In genomic region chr17:5055543-5055942, GRCh38 we compare ENCODE assay signal across 25 cellular contexts. TPM values are rescaled to one million over a fixed set of nuclear protein-coding genes. Genes with fewer than 3 reads are reported as not detected.
DNase-seq lines count a peak whose midpoint lies in the region; ATAC-seq, FAIRE-seq and TF ChIP-seq lines count a peak whose summit lies in the region.
"Had no signal": no experiment of that assay in that cellular context is flagged by ENCODE, and none has a peak within 500 bp of the region (broad histone marks: within the 10 kb centered on the region; RNA-seq: fewer than 3 reads in every experiment).

No MANE protein-coding gene starts in this region.

- H3K4me3 ChIP-seq in HepG2 (replicated peaks in 1 of 3; ENCODE audit: insufficient read depth in 1 of 3, low read depth in 2 of 3, low read length in 3 of 3) (peak overlapping the region in 1 of 3 experiments; percentile 34; a peak in 1 of 6 replicates), right lobe of liver (no peak overlapping the region)
- H3K4me3 ChIP-seq: BLaER1 treated with 17β-estradiol and CSF1 and Interleukin-3, amounts not matched to agents 10 nM and 100 nM; cardiac muscle cell; skin epidermis; suprapubic skin; vagina had no signal

- CTCF ChIA-PET in HepG2 (lab: Yijun Ruan, JAX; ENCODE audit: low intra/inter-chr PET ratio, low total read pairs), result no interaction called here

- no peaks in the 10 kb centered on the region for H3K36me3 ChIP-seq in HepG2 (replicated peaks in 1 of 2; ENCODE audit: control insufficient read depth in 1 of 2, insufficient read depth in 2 of 2, low read length in 2 of 2)
- H3K36me3 ChIP-seq in right lobe of liver, result no peaks in the 10 kb centered on the region
- H3K36me3 ChIP-seq: BLaER1 treated with 17β-estradiol and CSF1 and Interleukin-3, amounts not matched to agents 10 nM and 100 nM; cardiac muscle cell; suprapubic skin; vagina had no signal

- H3K27ac ChIP-seq in HepG2 (ENCODE audit: extremely low read length, insufficient read depth, low read length) (no peak overlapping the region), right lobe of liver (no peak overlapping the region)
- H3K27ac ChIP-seq: BLaER1 treated with 17β-estradiol and CSF1 and Interleukin-3, amounts not matched to agents 10 nM and 100 nM; cardiac muscle cell; skin epidermis; suprapubic skin; vagina had no signal

- ATAC-seq in HepG2 (peak; percentile 67), right lobe of liver (no peak), HG03135 (IDR thresholded peaks at IDR 0.05; ENCODE audit: unreplicated experiment) (no peak), HG03521 (IDR thresholded peaks at IDR 0.05; ENCODE audit: unreplicated experiment) (no peak)
- ATAC-seq: activated CD4-positive, alpha-beta T cell treated with anti-CD3 and anti-CD28 coated beads for 36 hours; Panc1; stimulated activated effector memory CD8-positive, alpha-beta T cell treated with anti-CD3 and anti-CD28 coated beads, Interleukin-12 subunit alpha, Interleukin-12 subunit beta, amount 100 ng/mL, for 72 hours had no signal

- H3K4me1 ChIP-seq in HepG2 (ENCODE audit: insufficient read depth, low read length) (peaks cover 11% of the 10 kb centered on the region), right lobe of liver (no peaks in the 10 kb centered on the region)
- H3K4me1 ChIP-seq: suprapubic skin had no signal

- no peak for TF ChIP-seq RAD21 in HepG2 (CRISPR knock-in tag; IDR thresholded peaks at IDR 0.05)

- no peaks in the 10 kb centered on the region for H3K27me3 ChIP-seq in HepG2 (ENCODE audit: control insufficient read depth in 1 of 2, insufficient read depth in 2 of 2, low read length in 2 of 2)
- no peaks in the 10 kb centered on the region for H3K27me3 ChIP-seq in right lobe of liver
- H3K27me3 ChIP-seq: BLaER1 treated with 17β-estradiol and CSF1 and Interleukin-3, amounts not matched to agents 10 nM and 100 nM; cardiac muscle cell; suprapubic skin; vagina had no signal

- H4K20me1 ChIP-seq in HepG2 (ENCODE audit: insufficient read depth, low read length), result no peaks in the 10 kb centered on the region
- H4K20me1 ChIP-seq: BLaER1 treated with 17β-estradiol and CSF1 and Interleukin-3, amounts not matched to agents 10 nM and 100 nM had no signal

- BruUV-seq in HepG2 (replicated peaks; lab: Mats Ljungman, UMichigan), result no TSS peak

- POLR2A ChIA-PET in HepG2 (lab: Yijun Ruan, JAX), result interaction anchor here (1.1 kb wide), 1 partner anchor 68 kb away, joined by 4 read pairs; the partner anchor contains the start of gene CAMTA2

- DNase-seq in HepG2 (ENCODE audit: low spot score), result peak; percentile 34
- no peak for DNase-seq in right lobe of liver
- DNase-seq in SK-N-DZ (ENCODE audit: low spot score), result peak; percentile 67
- DNase-seq in urothelium cell line (ENCODE audit: low spot score), result peak; percentile 51
- DNase-seq: ACHN; activated CD4-positive, alpha-beta T cell treated with anti-CD3 and anti-CD28 coated beads for 36 hours; activated naive CD4-positive, alpha-beta T cell treated with anti-CD3 and anti-CD28 coated beads, Interleukin-2, amount 50 U/mL, for 16 hours; glutamatergic neuron; mammary epithelial cell; NCI-H1436 treated with DMSO at 0.1 percent for 48 hours; NCI-H774; nucleus accumbens; SIG-M5; stimulated activated CD4-positive, alpha-beta T cell treated with anti-CD3 and anti-CD28 coated beads, Interleukin-2, amount 100 ng/mL, for 24 hours had no signal

- TF ChIP-seq EP300 in HepG2 (IDR thresholded peaks at IDR 0.05; ENCODE audit: low read depth in 2 of 2, low read length in 2 of 2) (no peak), HepG2 (CRISPR knock-in tag; IDR thresholded peaks at IDR 0.05; ENCODE audit: borderline replicate concordance) (no peak)

- H3K9me3 ChIP-seq in HepG2 (ENCODE audit: low read length), result no peaks in the 10 kb centered on the region
- H3K9me3 ChIP-seq in right lobe of liver, result no peaks in the 10 kb centered on the region
- H3K9me3 ChIP-seq: suprapubic skin, vagina had no signal

- intact Hi-C loops in HepG2 (cut with micrococcal nuclease; ENCODE audit: unreplicated experiment), result no loop called here
- intact Hi-C loops in right lobe of liver (cut with DNase I), result no loop called here

- WGBS in HepG2 (ENCODE audit: low lambda C conversion rate), result 53% methylated on average over 7 of the region's 10 CpGs
- 100% methylated on average over 1 of the region's 10 CpGs for WGBS in right lobe of liver (ENCODE audit: insufficient coverage, low coverage, low lambda C conversion rate, missing lambda C conversion rate)

- no peak overlapping the region for H3K9ac ChIP-seq in HepG2 (ENCODE audit: insufficient read depth, low read depth, low read length)
- H3K9ac ChIP-seq: BLaER1 treated with 17β-estradiol and CSF1 and Interleukin-3, amounts not matched to agents 10 nM and 100 nM had no signal

- H2AFZ ChIP-seq in HepG2 (ENCODE audit: low read length), result no peak overlapping the region

- in situ Hi-C loops in HepG2 (cut with HindIII; ENCODE audit: extremely low pct_ligation_motif_present, low pct_unique_long_range_greater_than_20kb), result loop anchor here (10.0 kb wide), 1 partner anchor 151 kb away; the partner anchor contains the start of gene CHRNE

- TF ChIP-seq CTCF in HepG2 (CRISPR knock-in tag; IDR thresholded peaks at IDR 0.05), result peak; percentile 49
- no peak for TF ChIP-seq CTCF in right lobe of liver (IDR thresholded peaks at IDR 0.05)

- no peaks in the 10 kb centered on the region for H3K79me2 ChIP-seq in HepG2 (ENCODE audit: insufficient read depth, low read length)

- H3K4me2 ChIP-seq in HepG2 (ENCODE audit: low read depth, low read length), result peak overlapping the region; percentile 44; the same call in 1 of the 2 replicates
- H3K4me2 ChIP-seq: BLaER1 treated with 17β-estradiol and CSF1 and Interleukin-3, amounts not matched to agents 10 nM and 100 nM had no signal

- FAIRE-seq in HepG2 (lab: Jason Lieb, UNC) (no peak), urothelium cell line (lab: Jason Lieb, UNC) (no peak)

- TF ChIP-seq POLR2A in HepG2 (IDR thresholded peaks at IDR 0.05; ENCODE audit: insufficient read depth in 1 of 2, low read depth in 2 of 2, low read length in 2 of 2), result no peak
- TF ChIP-seq POLR2A in right lobe of liver (IDR thresholded peaks at IDR 0.05), result no peak

RNA-seq across cellular contexts. Expression of gene SLC52A1, which starts 20.3 kb away (rescaled TPM):
- total RNA-seq in HepG2 (2016; rRNA removed; fragmentation: Illumina TruSeq; extraction: Trizol) (0.13 TPM in 1 of 2 replicates, not detected in the other), right lobe of liver (under 1 TPM in 2 of 6 experiments, not detected in 4; 0.13 to 0.20 TPM)
- not detected in 2 replicates for total RNA-seq in HepG2 (2016; cell fraction: cytosol; rRNA removed; fragmentation: Illumina TruSeq; extraction: Trizol; ENCODE audit: low read depth)
- total RNA-seq in HepG2 (2016; cell fraction: insoluble cytoplasmic fraction; rRNA removed; fragmentation: Illumina TruSeq; extraction: Trizol), result 0.11 TPM in 1 of 2 replicates, not detected in the other
- not detected in 2 replicates for total RNA-seq in HepG2 (2016; cell fraction: membrane; rRNA removed; fragmentation: Illumina TruSeq; extraction: Trizol)
- 0.16 TPM in 1 of 2 replicates, not detected in the other for total RNA-seq in HepG2 (2016; cell fraction: nucleus; rRNA removed; fragmentation: Illumina TruSeq; extraction: Trizol)
- 0.03 TPM in 1 of 2 replicates, not detected in the other for polyA plus RNA-seq in HepG2 (2011; rRNA removed)
- polyA plus RNA-seq in HepG2 (2011; cell fraction: cytosol; rRNA removed), result 0.03 TPM in 1 of 2 replicates, not detected in the other
- 0.10 and 0.11 TPM in 2 replicates for polyA plus RNA-seq in HepG2 (2011; cell fraction: nucleus; rRNA removed)
- not detected in 2 replicates for polyA plus RNA-seq in HepG2 (2012)
- not detected in 2 replicates for polyA plus RNA-seq in HepG2 (2016; cell fraction: cytosol; fragmentation: Illumina TruSeq; extraction: Trizol; ENCODE audit: low read depth)
- not detected in 2 replicates for polyA plus RNA-seq in HepG2 (2016; cell fraction: insoluble cytoplasmic fraction; fragmentation: Illumina TruSeq; extraction: Trizol; ENCODE audit: low read depth)
- polyA plus RNA-seq in HepG2 (2016; cell fraction: membrane; fragmentation: Illumina TruSeq; extraction: Trizol; ENCODE audit: low read depth), result not detected in 2 replicates
- not detected in 2 replicates for polyA plus RNA-seq in HepG2 (2016; cell fraction: nucleus; fragmentation: Illumina TruSeq; extraction: Trizol; ENCODE audit: insufficient read depth, low read depth)
- not detected in 2 replicates for polyA minus RNA-seq in HepG2 (2011; rRNA and poly(A)+ RNA removed; ENCODE audit: low replicate concordance)
- polyA minus RNA-seq in HepG2 (2011; cell fraction: cytosol; rRNA and poly(A)+ RNA removed), result not detected in 2 replicates
- polyA minus RNA-seq in HepG2 (2011; cell fraction: nucleus; rRNA and poly(A)+ RNA removed), result not detected in 2 replicates
- not detected in 2 replicates for polyA plus RNA-seq in SK-N-DZ (2014; cell fraction: cytosol; rRNA removed)
- not detected in 2 replicates for polyA plus RNA-seq in SK-N-DZ (2014; cell fraction: nucleus; rRNA removed)
- total RNA-seq: cardiac muscle cell, Daoy, MCF 10A had no signal
- polyA plus RNA-seq: cardiac muscle cell had no signal

RNA-seq across cellular contexts. Expression of gene ZFP3, which starts 22.7 kb away (rescaled TPM):
- total RNA-seq in HepG2 (2016; rRNA removed; fragmentation: Illumina TruSeq; extraction: Trizol) (not detected in 2 replicates), right lobe of liver (1 to 10 TPM in 1 of 6 experiments, under 1 TPM in 5; 0.51 to 1.6 (median 0.87) TPM)
- total RNA-seq in HepG2 (2016; cell fraction: cytosol; rRNA removed; fragmentation: Illumina TruSeq; extraction: Trizol; ENCODE audit: low read depth), result not detected in 2 replicates
- not detected in 2 replicates for total RNA-seq in HepG2 (2016; cell fraction: insoluble cytoplasmic fraction; rRNA removed; fragmentation: Illumina TruSeq; extraction: Trizol)
- total RNA-seq in HepG2 (2016; cell fraction: membrane; rRNA removed; fragmentation: Illumina TruSeq; extraction: Trizol), result not detected in 2 replicates
- total RNA-seq in HepG2 (2016; cell fraction: nucleus; rRNA removed; fragmentation: Illumina TruSeq; extraction: Trizol), result not detected in 2 replicates
- not detected in 2 replicates for polyA plus RNA-seq in HepG2 (2011; rRNA removed)
- polyA plus RNA-seq in HepG2 (2011; cell fraction: cytosol; rRNA removed), result not detected in 2 replicates
- polyA plus RNA-seq in HepG2 (2011; cell fraction: nucleus; rRNA removed), result not detected in 2 replicates
- not detected in 2 replicates for polyA plus RNA-seq in HepG2 (2012)
- polyA plus RNA-seq in HepG2 (2016; cell fraction: cytosol; fragmentation: Illumina TruSeq; extraction: Trizol; ENCODE audit: low read depth), result not detected in 2 replicates
- polyA plus RNA-seq in HepG2 (2016; cell fraction: insoluble cytoplasmic fraction; fragmentation: Illumina TruSeq; extraction: Trizol; ENCODE audit: low read depth), result not detected in 2 replicates
- not detected in 2 replicates for polyA plus RNA-seq in HepG2 (2016; cell fraction: membrane; fragmentation: Illumina TruSeq; extraction: Trizol; ENCODE audit: low read depth)
- not detected in 2 replicates for polyA plus RNA-seq in HepG2 (2016; cell fraction: nucleus; fragmentation: Illumina TruSeq; extraction: Trizol; ENCODE audit: insufficient read depth, low read depth)
- polyA minus RNA-seq in HepG2 (2011; rRNA and poly(A)+ RNA removed; ENCODE audit: low replicate concordance), result not detected in 2 replicates
- not detected in 2 replicates for polyA minus RNA-seq in HepG2 (2011; cell fraction: cytosol; rRNA and poly(A)+ RNA removed)
- polyA minus RNA-seq in HepG2 (2011; cell fraction: nucleus; rRNA and poly(A)+ RNA removed), result not detected in 2 replicates
- 6.2 and 6.3 TPM in 2 replicates for polyA plus RNA-seq in SK-N-DZ (2014; cell fraction: cytosol; rRNA removed)
- polyA plus RNA-seq in SK-N-DZ (2014; cell fraction: nucleus; rRNA removed), result 3.6 and 6.9 TPM in 2 replicates
- total RNA-seq: Daoy, MCF 10A had no signal

RNA-seq across cellular contexts. Expression of gene ZNF232, which starts 56.1 kb away (rescaled TPM):
- total RNA-seq in HepG2 (2016; rRNA removed; fragmentation: Illumina TruSeq; extraction: Trizol), result 28.7 and 35.4 TPM in 2 replicates
- 13.3 and 13.6 TPM in 2 replicates for total RNA-seq in HepG2 (2016; cell fraction: cytosol; rRNA removed; fragmentation: Illumina TruSeq; extraction: Trizol; ENCODE audit: low read depth)
- total RNA-seq in HepG2 (2016; cell fraction: insoluble cytoplasmic fraction; rRNA removed; fragmentation: Illumina TruSeq; extraction: Trizol), result 29.8 and 36.0 TPM in 2 replicates
- total RNA-seq in HepG2 (2016; cell fraction: membrane; rRNA removed; fragmentation: Illumina TruSeq; extraction: Trizol), result 26.1 and 26.5 TPM in 2 replicates
- 22.6 and 26.3 TPM in 2 replicates for total RNA-seq in HepG2 (2016; cell fraction: nucleus; rRNA removed; fragmentation: Illumina TruSeq; extraction: Trizol)
- polyA plus RNA-seq in HepG2 (2011; rRNA removed), result 7.8 and 9.2 TPM in 2 replicates
- polyA plus RNA-seq in HepG2 (2011; cell fraction: cytosol; rRNA removed), result 7.4 TPM in 2 replicates
- 9.1 and 10.7 TPM in 2 replicates for polyA plus RNA-seq in HepG2 (2011; cell fraction: nucleus; rRNA removed)
- polyA plus RNA-seq in HepG2 (2012), result 10.0 and 10.9 TPM in 2 replicates
- polyA plus RNA-seq in HepG2 (2016; cell fraction: cytosol; fragmentation: Illumina TruSeq; extraction: Trizol; ENCODE audit: low read depth), result 8.9 and 10.2 TPM in 2 replicates
- polyA plus RNA-seq in HepG2 (2016; cell fraction: insoluble cytoplasmic fraction; fragmentation: Illumina TruSeq; extraction: Trizol; ENCODE audit: low read depth), result 28.1 and 28.6 TPM in 2 replicates
- polyA plus RNA-seq in HepG2 (2016; cell fraction: membrane; fragmentation: Illumina TruSeq; extraction: Trizol; ENCODE audit: low read depth), result 15.0 and 17.3 TPM in 2 replicates
- 30.1 and 30.5 TPM in 2 replicates for polyA plus RNA-seq in HepG2 (2016; cell fraction: nucleus; fragmentation: Illumina TruSeq; extraction: Trizol; ENCODE audit: insufficient read depth, low read depth)
- polyA minus RNA-seq in HepG2 (2011; rRNA and poly(A)+ RNA removed; ENCODE audit: low replicate concordance), result 3.9 and 8.3 TPM in 2 replicates
- polyA minus RNA-seq in HepG2 (2011; cell fraction: cytosol; rRNA and poly(A)+ RNA removed), result 2.6 and 6.2 TPM in 2 replicates
- 7.5 and 10.1 TPM in 2 replicates for polyA minus RNA-seq in HepG2 (2011; cell fraction: nucleus; rRNA and poly(A)+ RNA removed)
- total RNA-seq in right lobe of liver, result 1 to 10 TPM; 3.3 to 5.0 (median 4.5) TPM
- 37.5 and 38.0 TPM in 2 replicates for polyA plus RNA-seq in SK-N-DZ (2014; cell fraction: cytosol; rRNA removed)
- polyA plus RNA-seq in SK-N-DZ (2014; cell fraction: nucleus; rRNA removed), result 39.2 and 46.1 TPM in 2 replicates

RNA-seq across cellular contexts. Expression of gene KIF1C, which starts 57.8 kb away (rescaled TPM):
- total RNA-seq in HepG2 (2016; rRNA removed; fragmentation: Illumina TruSeq; extraction: Trizol) (79.0 and 104 TPM in 2 replicates), right lobe of liver (100 to 1,000 TPM in 3 of 6 experiments, 10 to 100 TPM in 3; 59.8 to 112 (median 99.3) TPM)
- total RNA-seq in HepG2 (2016; cell fraction: cytosol; rRNA removed; fragmentation: Illumina TruSeq; extraction: Trizol; ENCODE audit: low read depth), result 19.8 and 24.9 TPM in 2 replicates
- 62.8 and 109 TPM in 2 replicates for total RNA-seq in HepG2 (2016; cell fraction: insoluble cytoplasmic fraction; rRNA removed; fragmentation: Illumina TruSeq; extraction: Trizol)
- 101 and 114 TPM in 2 replicates for total RNA-seq in HepG2 (2016; cell fraction: membrane; rRNA removed; fragmentation: Illumina TruSeq; extraction: Trizol)
- 47.9 and 62.6 TPM in 2 replicates for total RNA-seq in HepG2 (2016; cell fraction: nucleus; rRNA removed; fragmentation: Illumina TruSeq; extraction: Trizol)
- polyA plus RNA-seq in HepG2 (2011; rRNA removed), result 70.0 and 77.7 TPM in 2 replicates
- 41.2 and 41.3 TPM in 2 replicates for polyA plus RNA-seq in HepG2 (2011; cell fraction: cytosol; rRNA removed)
- 56.4 and 66.4 TPM in 2 replicates for polyA plus RNA-seq in HepG2 (2011; cell fraction: nucleus; rRNA removed)
- polyA plus RNA-seq in HepG2 (2012), result 64.6 and 76.7 TPM in 2 replicates
- polyA plus RNA-seq in HepG2 (2016; cell fraction: cytosol; fragmentation: Illumina TruSeq; extraction: Trizol; ENCODE audit: low read depth), result 35.2 and 41.4 TPM in 2 replicates
- 92.0 and 117 TPM in 2 replicates for polyA plus RNA-seq in HepG2 (2016; cell fraction: insoluble cytoplasmic fraction; fragmentation: Illumina TruSeq; extraction: Trizol; ENCODE audit: low read depth)
- polyA plus RNA-seq in HepG2 (2016; cell fraction: membrane; fragmentation: Illumina TruSeq; extraction: Trizol; ENCODE audit: low read depth), result 104 and 124 TPM in 2 replicates
- 138 and 143 TPM in 2 replicates for polyA plus RNA-seq in HepG2 (2016; cell fraction: nucleus; fragmentation: Illumina TruSeq; extraction: Trizol; ENCODE audit: insufficient read depth, low read depth)
- polyA minus RNA-seq in HepG2 (2011; rRNA and poly(A)+ RNA removed; ENCODE audit: low replicate concordance), result 103 and 104 TPM in 2 replicates
- 33.7 and 51.0 TPM in 2 replicates for polyA minus RNA-seq in HepG2 (2011; cell fraction: cytosol; rRNA and poly(A)+ RNA removed)
- 23.3 and 28.5 TPM in 2 replicates for polyA minus RNA-seq in HepG2 (2011; cell fraction: nucleus; rRNA and poly(A)+ RNA removed)
- polyA plus RNA-seq in SK-N-DZ (2014; cell fraction: cytosol; rRNA removed), result 8.9 and 11.7 TPM in 2 replicates
- polyA plus RNA-seq in SK-N-DZ (2014; cell fraction: nucleus; rRNA removed), result 6.5 and 7.2 TPM in 2 replicates

RNA-seq across cellular contexts. Expression of gene INCA1, which starts 58.2 kb away (rescaled TPM):
- total RNA-seq in HepG2 (2016; rRNA removed; fragmentation: Illumina TruSeq; extraction: Trizol) (0.35 and 0.93 TPM in 2 replicates), right lobe of liver (1 to 10 TPM in 2 of 6 experiments, under 1 TPM in 3, not detected in 1; 0.83 to 1.3 (median 0.97) TPM)
- 0.62 TPM in 1 of 2 replicates, not detected in the other for total RNA-seq in HepG2 (2016; cell fraction: cytosol; rRNA removed; fragmentation: Illumina TruSeq; extraction: Trizol; ENCODE audit: low read depth)
- 0.71 and 0.87 TPM in 2 replicates for total RNA-seq in HepG2 (2016; cell fraction: insoluble cytoplasmic fraction; rRNA removed; fragmentation: Illumina TruSeq; extraction: Trizol)
- total RNA-seq in HepG2 (2016; cell fraction: membrane; rRNA removed; fragmentation: Illumina TruSeq; extraction: Trizol), result 0.72 and 0.96 TPM in 2 replicates
- 0.50 and 0.81 TPM in 2 replicates for total RNA-seq in HepG2 (2016; cell fraction: nucleus; rRNA removed; fragmentation: Illumina TruSeq; extraction: Trizol)
- polyA plus RNA-seq in HepG2 (2011; rRNA removed), result 2.6 and 3.3 TPM in 2 replicates
- 0.74 and 0.88 TPM in 2 replicates for polyA plus RNA-seq in HepG2 (2011; cell fraction: cytosol; rRNA removed)
- 18.2 and 26.0 TPM in 2 replicates for polyA plus RNA-seq in HepG2 (2011; cell fraction: nucleus; rRNA removed)
- polyA plus RNA-seq in HepG2 (2012), result 2.6 and 2.8 TPM in 2 replicates
- polyA plus RNA-seq in HepG2 (2016; cell fraction: cytosol; fragmentation: Illumina TruSeq; extraction: Trizol; ENCODE audit: low read depth), result 0.38 and 0.86 TPM in 2 replicates
- polyA plus RNA-seq in HepG2 (2016; cell fraction: insoluble cytoplasmic fraction; fragmentation: Illumina TruSeq; extraction: Trizol; ENCODE audit: low read depth), result 0.45 and 0.92 TPM in 2 replicates
- polyA plus RNA-seq in HepG2 (2016; cell fraction: membrane; fragmentation: Illumina TruSeq; extraction: Trizol; ENCODE audit: low read depth), result 0.81 and 1.4 TPM in 2 replicates
- 3.6 and 4.5 TPM in 2 replicates for polyA plus RNA-seq in HepG2 (2016; cell fraction: nucleus; fragmentation: Illumina TruSeq; extraction: Trizol; ENCODE audit: insufficient read depth, low read depth)
- polyA minus RNA-seq in HepG2 (2011; rRNA and poly(A)+ RNA removed; ENCODE audit: low replicate concordance), result 0.61 and 0.68 TPM in 2 replicates
- 0.88 TPM in 1 of 2 replicates, not detected in the other for polyA minus RNA-seq in HepG2 (2011; cell fraction: cytosol; rRNA and poly(A)+ RNA removed)
- 0.50 and 0.77 TPM in 2 replicates for polyA minus RNA-seq in HepG2 (2011; cell fraction: nucleus; rRNA and poly(A)+ RNA removed)
- not detected in 2 replicates for polyA plus RNA-seq in SK-N-DZ (2014; cell fraction: cytosol; rRNA removed)
- polyA plus RNA-seq in SK-N-DZ (2014; cell fraction: nucleus; rRNA removed), result not detected in 2 replicates

Comparison
In these comparisons a context has a peak if more than half of its experiments do, and no peak if none do; other contexts are left out.
1. DNase-seq: peak in HepG2 (single experiment), SK-N-DZ (single experiment) and urothelium cell line (single experiment); none in right lobe of liver (0 of 3).